ENCODE assay signal across 25 cellular contexts in genomic region chr16:80991792-80992430, GRCh38. TPM values are rescaled to one million over a fixed set of nuclear protein-coding genes. Genes with fewer than 3 reads are reported as not detected.
A peak's percentile ranks its signal among the peaks of the same experiment; 100 is the strongest.
DNase-seq lines count a peak whose midpoint lies in the region; ATAC-seq, FAIRE-seq and TF ChIP-seq lines count a peak whose summit lies in the region.
"Had no signal": no experiment of that assay in that cellular context is flagged by ENCODE, and none has a peak within 500 bp of the region (broad histone marks: within the 10 kb centered on the region; RNA-seq: fewer than 3 reads in every experiment).

No MANE protein-coding gene starts in this region.

- H3K36me3 ChIP-seq in Caco-2 (ENCODE audit: control insufficient read depth, insufficient read depth, low read length) (0 out of 2 replicates have a peak, but pooled peaks cover 1% of the 10 kb centered on the region), K562 (ENCODE audit: control insufficient read depth, insufficient read depth, low read length) (peaks cover 34% of the 10 kb centered on the region), right lobe of liver (no peaks in the 10 kb centered on the region), smooth muscle cell (ENCODE audit: low read depth) (no peaks in the 10 kb centered on the region)
- H3K36me3 ChIP-seq in CD4-positive, alpha-beta memory T cell (ENCODE audit: insufficient read depth, low read length), result peaks cover 9% of the 10 kb centered on the region
- H3K36me3 ChIP-seq: SJCRH30 had no signal

- intact Hi-C loops in Caco-2 (cut with micrococcal nuclease; ENCODE audit: unreplicated experiment), result no loop called here
- intact Hi-C loops in K562 (cut with micrococcal nuclease), result no loop called here
- intact Hi-C loops in right lobe of liver (cut with DNase I), result no loop called here
- intact Hi-C loops in CD4-positive, alpha-beta memory T cell (cut with micrococcal nuclease), result no loop called here

- no peak for FAIRE-seq in K562 (lab: Jason Lieb, UNC)
- FAIRE-seq: D721Med, GM18507 had no signal

- CTCF ChIA-PET in Caco-2 (lab: Charles Lee), result no interaction called here
- CTCF ChIA-PET in K562 (lab: Yijun Ruan, JAX; ENCODE audit: low intra/inter-chr PET ratio), result no interaction called here
- CTCF ChIA-PET in CD4-positive, alpha-beta memory T cell (lab: Charles Lee; ENCODE audit: partially characterized antibody), result interaction anchor here (2.8 kb wide), 1 partner anchor 13 kb away, joined by 19 read pairs; the partner anchor contains the start of genes CENPN and CMC2

- H3K27me3 ChIP-seq in Caco-2 (replicated peaks; ENCODE audit: control insufficient read depth, insufficient read depth, low read length) (no peaks in the 10 kb centered on the region), K562 (ENCODE audit: control insufficient read depth in 2 of 2, insufficient read depth in 2 of 2, low read length in 2 of 2) (no peaks in the 10 kb centered on the region), right lobe of liver (no peaks in the 10 kb centered on the region), smooth muscle cell (ENCODE audit: low read depth) (no peaks in the 10 kb centered on the region)
- H3K27me3 ChIP-seq in CD4-positive, alpha-beta memory T cell (ENCODE audit: insufficient read depth, low read length), result no peaks in the 10 kb centered on the region
- H3K27me3 ChIP-seq: SJCRH30 had no signal

- TF ChIP-seq RAD21 in K562 (CRISPR knock-in tag; conservative IDR thresholded peaks at IDR 0.05 in 1 of 2, IDR thresholded peaks at IDR 0.05 in 1 of 2), result no peak

- H3K4me2 ChIP-seq in K562 (ENCODE audit: insufficient read depth, low read length) (no peak overlapping the region), smooth muscle cell (peak overlapping the region; percentile 83)

- no peaks in the 10 kb centered on the region for H3K9me3 Mint-ChIP-seq in Caco-2 (ENCODE audit: unreplicated experiment)
- H3K9me3 Mint-ChIP-seq in CD4-positive, alpha-beta memory T cell, result no peaks in the 10 kb centered on the region
- H3K9me3 Mint-ChIP-seq in naive thymus-derived CD8-positive, alpha-beta T cell, result no peaks in the 10 kb centered on the region
- H3K9me3 Mint-ChIP-seq: CD14-positive monocyte, IgD-negative memory B cell, T-cell had no signal

- no peak for TF ChIP-seq CTCF in Caco-2 (IDR thresholded peaks at IDR 0.05; ENCODE audit: insufficient read depth in 1 of 2, low read depth in 1 of 2, low read length in 1 of 2, severe bottlenecking in 1 of 2, unreplicated experiment in 1 of 2)
- TF ChIP-seq CTCF in K562 (IDR thresholded peaks at IDR 0.05 in 2 of 3, conservative IDR thresholded peaks at IDR 0.05 in 1 of 3; ENCODE audit: insufficient read depth in 2 of 3, low read depth in 1 of 3, low read length in 3 of 3), result no peak
- no peak for TF ChIP-seq CTCF in right lobe of liver (IDR thresholded peaks at IDR 0.05)
- TF ChIP-seq CTCF in smooth muscle cell (IDR thresholded peaks at IDR 0.05; ENCODE audit: borderline replicate concordance, insufficient read depth, poor library complexity, severe bottlenecking), result no peak

- BruUV-seq in Caco-2 (replicated peaks; lab: Mats Ljungman, UMichigan) (no TSS peak), K562 (replicated peaks; lab: Mats Ljungman, UMichigan) (no TSS peak)

- no peaks in the 10 kb centered on the region for H3K27me3 Mint-ChIP-seq in Caco-2 (ENCODE audit: insufficient read depth, unreplicated experiment)
- H3K27me3 Mint-ChIP-seq in CD4-positive, alpha-beta memory T cell, result no peaks in the 10 kb centered on the region
- H3K27me3 Mint-ChIP-seq in naive thymus-derived CD8-positive, alpha-beta T cell, result no peaks in the 10 kb centered on the region
- H3K27me3 Mint-ChIP-seq: B cell, IgD-negative memory B cell, T-cell had no signal

- H3K27ac ChIP-seq in K562 (ENCODE audit: extremely low read depth, low read depth, low read length), result no peak overlapping the region
- peak overlapping the region; percentile 14 to 91 (median 76) for H3K27ac ChIP-seq in right lobe of liver
- peak overlapping the region; percentile 99 for H3K27ac ChIP-seq in smooth muscle cell (ENCODE audit: low read depth)
- H3K27ac ChIP-seq in CD4-positive, alpha-beta memory T cell (ENCODE audit: low read depth, low read length), result no peak overlapping the region
- H3K27ac ChIP-seq: SJCRH30 had no signal

- DNase-seq in Caco-2 (no peak), K562 (ENCODE audit: extremely low read depth in 1 of 4, low spot score in 3 of 4) (no peak), right lobe of liver (no peak), smooth muscle cell (lab: John Stamatoyannopoulos, UW; ENCODE audit: unreplicated experiment) (no peak)
- no peak for DNase-seq in CD4-positive, alpha-beta memory T cell
- no peak for DNase-seq in naive thymus-derived CD8-positive, alpha-beta T cell
- DNase-seq: H7, NCI-H1092, NCI-H1436, NCI-H187, NCI-H2081 treated with DMSO at 0.1 percent for 48 hours, NCI-H2171, NCI-H345, NCI-H510A treated with DMSO at 0.1 percent for 48 hours, NCI-H748 treated with DMSO at 0.1 percent for 48 hours, PC-3, SJCRH30, T-cell had no signal

- WGBS in K562 (ENCODE audit: insufficient coverage, low coverage, missing lambda C conversion rate), result 56% methylated on average over 6 of the region's 6 CpGs
- whole genome bisulfite sequencing in right lobe of liver (ENCODE audit: insufficient coverage, low coverage, low lambda C conversion rate, missing lambda C conversion rate), result 29% methylated on average over 6 of the region's 6 CpGs
- 65% methylated on average over 6 of the region's 6 CpGs for WGBS in smooth muscle cell (ENCODE audit: low lambda C conversion rate)

- H2AFZ ChIP-seq in K562 (ENCODE audit: low read depth, low read length) (no peak overlapping the region), smooth muscle cell (ENCODE audit: low read depth) (no peak overlapping the region)

- peak overlapping the region; percentile 20 for H3K4me3 Mint-ChIP-seq in Caco-2 (ENCODE audit: unreplicated experiment)
- H3K4me3 Mint-ChIP-seq in CD4-positive, alpha-beta memory T cell, result no peak overlapping the region
- H3K4me3 Mint-ChIP-seq in naive thymus-derived CD8-positive, alpha-beta T cell, result no peak overlapping the region
- H3K4me3 Mint-ChIP-seq: B cell, CD14-positive monocyte, IgD-negative memory B cell, T-cell had no signal

- in situ Hi-C loops in K562 (cut with MboI), result no loop called here

- H3K4me1 Mint-ChIP-seq in Caco-2 (ENCODE audit: low read depth, unreplicated experiment), result peaks cover 63% of the 10 kb centered on the region
- H3K4me1 Mint-ChIP-seq in CD4-positive, alpha-beta memory T cell, result peaks cover 19 to 38% (median 32%) of the 10 kb centered on the region in 4 donors
- H3K4me1 Mint-ChIP-seq in naive thymus-derived CD8-positive, alpha-beta T cell, result peaks cover 21 to 48% (median 30%) of the 10 kb centered on the region in 4 donors

- no peak for ATAC-seq in K562
- ATAC-seq in right lobe of liver, result peak; percentile 72 to 84 (median 78)
- ATAC-seq in HG03175 (IDR thresholded peaks at IDR 0.05; ENCODE audit: unreplicated experiment), result no peak
- no peak for ATAC-seq in naive thymus-derived CD8-positive, alpha-beta T cell
- ATAC-seq: PC-3, Right ventricle myocardium inferior, T-cell had no signal

- H3K9ac ChIP-seq in K562 (ENCODE audit: insufficient read depth in 1 of 2, low read depth in 2 of 2, low read length in 2 of 2) (no peak overlapping the region), smooth muscle cell (ENCODE audit: low read depth) (peak overlapping the region; percentile 87)

- peaks cover 9% of the 10 kb centered on the region for H3F3A ChIP-seq in smooth muscle cell (ENCODE audit: low read depth)

- H3K9me3 ChIP-seq in Caco-2, result no peaks in the 10 kb centered on the region
- H3K9me3 ChIP-seq in K562 (replicated peaks; ENCODE audit: control insufficient read depth, insufficient read depth, low read depth, low read length), result no peaks in the 10 kb centered on the region
- no peaks in the 10 kb centered on the region for H3K9me3 ChIP-seq in right lobe of liver
- no peaks in the 10 kb centered on the region for H3K9me3 ChIP-seq in smooth muscle cell (replicated peaks; ENCODE audit: low read depth)
- no peaks in the 10 kb centered on the region for H3K9me3 ChIP-seq in CD4-positive, alpha-beta memory T cell (ENCODE audit: control insufficient read depth in 1 of 2, low read length in 2 of 2)
- H3K9me3 ChIP-seq: SJCRH30 had no signal

- H3K36me3 Mint-ChIP-seq in Caco-2 (ENCODE audit: insufficient read depth, unreplicated experiment), result peaks cover 19% of the 10 kb centered on the region
- peaks cover 23 to 38% of the 10 kb centered on the region in 2 donors for H3K36me3 Mint-ChIP-seq in CD4-positive, alpha-beta memory T cell
- H3K36me3 Mint-ChIP-seq in naive thymus-derived CD8-positive, alpha-beta T cell, result peaks cover 0 to 60% (median 22%) of the 10 kb centered on the region in 3 donors

- POLR2A ChIA-PET in Caco-2 (lab: Charles Lee), result no interaction called here
- POLR2A ChIA-PET in K562 (lab: Yijun Ruan, JAX), result interaction anchor here (0.9 to 2.0 kb wide), 4 partner anchors 10 to 27 kb away, joined by 3 to 7 read pairs (median 4); no protein-coding TSS in a partner anchor
- POLR2A ChIA-PET in CD4-positive, alpha-beta memory T cell (lab: Charles Lee; ENCODE audit: partially characterized antibody), result no interaction called here
- POLR2A ChIA-PET in naive thymus-derived CD8-positive, alpha-beta T cell (lab: Charles Lee), result no interaction called here

- peak overlapping the region; percentile 91 for H3K27ac Mint-ChIP-seq in Caco-2 (ENCODE audit: unreplicated experiment)
- peak overlapping the region in 1 of 7 donors; percentile 49 for H3K27ac Mint-ChIP-seq in CD4-positive, alpha-beta memory T cell
- no peak overlapping the region for H3K27ac Mint-ChIP-seq in naive thymus-derived CD8-positive, alpha-beta T cell
- H3K27ac Mint-ChIP-seq: B cell, IgD-negative memory B cell, T-cell had no signal

- H4K20me1 ChIP-seq in K562 (replicated peaks; ENCODE audit: control insufficient read depth, insufficient read depth, low read length) (peaks cover 10% of the 10 kb centered on the region), smooth muscle cell (ENCODE audit: low read depth) (peaks cover 17% of the 10 kb centered on the region)

- TF ChIP-seq POLR2A in K562 (conservative IDR thresholded peaks at IDR 0.05) (no peak), right lobe of liver (IDR thresholded peaks at IDR 0.05) (no peak)

- peaks cover 49% of the 10 kb centered on the region for H3K4me1 ChIP-seq in Caco-2
- peaks cover 0 to 13% of the 10 kb centered on the region in 2 experiments; a peak in 2 of 5 replicates for H3K4me1 ChIP-seq in K562 (replicated peaks in 1 of 2; ENCODE audit: control insufficient read depth in 2 of 2, insufficient read depth in 2 of 2, low read length in 2 of 2)
- peaks cover 0 to 59% (median 19%) of the 10 kb centered on the region in 4 donors for H3K4me1 ChIP-seq in right lobe of liver
- H3K4me1 ChIP-seq in smooth muscle cell (ENCODE audit: low read depth), result peaks cover 11% of the 10 kb centered on the region
- H3K4me1 ChIP-seq in CD4-positive, alpha-beta memory T cell (ENCODE audit: insufficient read depth, low read length), result peaks cover 21% of the 10 kb centered on the region
- H3K4me1 ChIP-seq: SJCRH30 had no signal

- no peak for TF ChIP-seq EP300 in K562 (IDR thresholded peaks at IDR 0.05; ENCODE audit: low read length)

- H3K79me2 ChIP-seq in K562 (ENCODE audit: control insufficient read depth, insufficient read depth, low read length), result peaks cover 89% of the 10 kb centered on the region
- peaks cover 56% of the 10 kb centered on the region for H3K79me2 ChIP-seq in smooth muscle cell (ENCODE audit: low read depth)

- H3K4me3 ChIP-seq in Caco-2 (ENCODE audit: low read depth, low read length) (no peak overlapping the region), K562 (no peak overlapping the region), right lobe of liver (peak overlapping the region in 2 of 3 donors; percentile 5 to 19), smooth muscle cell (no peak overlapping the region)
- H3K4me3 ChIP-seq in CD4-positive, alpha-beta memory T cell (ENCODE audit: low read length in 2 of 2), result no peak overlapping the region
- H3K4me3 ChIP-seq: SJCRH30 had no signal

- H3K9me1 ChIP-seq in K562 (ENCODE audit: control insufficient read depth, insufficient read depth, low read length), result no peaks in the 10 kb centered on the region

RNA-seq across cellular contexts. Expression of gene CMC2, which starts 14.8 kb away (rescaled TPM):
- total RNA-seq in Caco-2 (2022) (94.1 and 101 TPM in 2 replicates), K562 (2014; rRNA removed) (122 and 192 TPM in 2 replicates), K562 (2014; rRNA removed; fragmentation: Illumina TruSeq; extraction: Trizol) (144 and 165 TPM in 2 replicates), K562 (2015; rRNA removed; fragmentation: Illumina TruSeq; extraction: Trizol) (124 and 143 TPM in 2 replicates), K562 (2021) (166 and 189 TPM in 2 replicates), right lobe of liver (10 to 100 TPM; 23.5 to 58.3 (median 42.1) TPM), smooth muscle cell (53.2 and 56.6 TPM in 2 replicates)
- total RNA-seq in K562 (2011; cell fraction: chromatin; rRNA removed; ENCODE audit: low replicate concordance), result 47.9 and 97.0 TPM in 2 replicates
- 47.9 and 67.9 TPM in 2 replicates for total RNA-seq in K562 (2011; cell fraction: nucleolus; rRNA removed)
- total RNA-seq in K562 (2011; cell fraction: nucleoplasm; rRNA removed), result 50.2 and 70.3 TPM in 2 replicates
- polyA plus RNA-seq in K562 (2011; rRNA removed) (224 and 304 TPM in 2 replicates), K562 (2014; fragmentation: Illumina TruSeq; extraction: Trizol) (172 and 255 TPM in 2 replicates), K562 (2014; fragmentation: Nextera tagmentation; extraction: Ambion mirVana) (100 to 1,000 TPM; 434 to 501 TPM), K562 (2014; rRNA removed) (230 and 250 TPM in 2 replicates), smooth muscle cell (95.5 and 110 TPM in 2 replicates)
- polyA plus RNA-seq in K562 (2011; cell fraction: cytosol; rRNA removed), result 185 and 294 TPM in 2 replicates
- 100 and 142 TPM in 2 replicates for polyA plus RNA-seq in K562 (2011; cell fraction: nucleus; rRNA removed)
- 144 and 242 TPM in 2 replicates for polyA plus RNA-seq in K562 (2012)
- 73.7 and 81.3 TPM in 2 replicates for polyA minus RNA-seq in K562 (2011; rRNA and poly(A)+ RNA removed)
- polyA minus RNA-seq in K562 (2011; cell fraction: cytosol; rRNA and poly(A)+ RNA removed), result 37.5 and 45.1 TPM in 2 replicates
- 59.8 and 62.9 TPM in 2 replicates for polyA minus RNA-seq in K562 (2011; cell fraction: nucleus; rRNA and poly(A)+ RNA removed)
- 10 to 100 TPM; 39.7 to 39.9 TPM for total RNA-seq in CD4-positive, alpha-beta memory T cell
- polyA plus RNA-seq in CD4-positive, alpha-beta memory T cell, result 100 to 1,000 TPM; 109 to 154 TPM
- total RNA-seq in naive thymus-derived CD8-positive, alpha-beta T cell, result 10 to 100 TPM; 21.1 to 25.0 TPM
- 10 to 100 TPM; 78.2 to 84.6 (median 80.2) TPM for polyA plus RNA-seq in naive thymus-derived CD8-positive, alpha-beta T cell

RNA-seq across cellular contexts. Expression of gene CENPN, which starts 15.1 kb away (rescaled TPM):
- total RNA-seq in Caco-2 (2022) (100 and 105 TPM in 2 replicates), K562 (2014; rRNA removed) (64.6 and 140 TPM in 2 replicates), K562 (2014; rRNA removed; fragmentation: Illumina TruSeq; extraction: Trizol) (161 and 186 TPM in 2 replicates), K562 (2015; rRNA removed; fragmentation: Illumina TruSeq; extraction: Trizol) (103 and 106 TPM in 2 replicates), K562 (2021) (87.6 and 92.3 TPM in 2 replicates), right lobe of liver (10 to 100 TPM in 1 of 6 experiments, 1 to 10 TPM in 5; 6.6 to 11.4 (median 7.9) TPM), smooth muscle cell (18.8 and 24.4 TPM in 2 replicates)
- 44.6 and 60.6 TPM in 2 replicates for total RNA-seq in K562 (2011; cell fraction: chromatin; rRNA removed; ENCODE audit: low replicate concordance)
- total RNA-seq in K562 (2011; cell fraction: nucleolus; rRNA removed), result 31.3 and 39.4 TPM in 2 replicates
- 28.4 and 36.6 TPM in 2 replicates for total RNA-seq in K562 (2011; cell fraction: nucleoplasm; rRNA removed)
- polyA plus RNA-seq in K562 (2011; rRNA removed) (95.8 and 123 TPM in 2 replicates), K562 (2014; fragmentation: Illumina TruSeq; extraction: Trizol) (140 and 158 TPM in 2 replicates), K562 (2014; fragmentation: Nextera tagmentation; extraction: Ambion mirVana) (100 to 1,000 TPM; 343 to 384 TPM), K562 (2014; rRNA removed) (209 and 279 TPM in 2 replicates), smooth muscle cell (14.2 and 25.1 TPM in 2 replicates)
- polyA plus RNA-seq in K562 (2011; cell fraction: cytosol; rRNA removed), result 36.0 and 53.1 TPM in 2 replicates
- 27.2 and 47.1 TPM in 2 replicates for polyA plus RNA-seq in K562 (2011; cell fraction: nucleus; rRNA removed)
- 92.4 and 304 TPM in 2 replicates for polyA plus RNA-seq in K562 (2012)
- polyA minus RNA-seq in K562 (2011; rRNA and poly(A)+ RNA removed), result 92.7 and 93.9 TPM in 2 replicates
- 42.0 and 48.2 TPM in 2 replicates for polyA minus RNA-seq in K562 (2011; cell fraction: cytosol; rRNA and poly(A)+ RNA removed)
- 28.3 and 30.8 TPM in 2 replicates for polyA minus RNA-seq in K562 (2011; cell fraction: nucleus; rRNA and poly(A)+ RNA removed)
- 1 to 10 TPM; 3.4 to 4.0 TPM for total RNA-seq in CD4-positive, alpha-beta memory T cell
- polyA plus RNA-seq in CD4-positive, alpha-beta memory T cell, result 1 to 10 TPM; 2.9 to 3.9 TPM
- total RNA-seq in naive thymus-derived CD8-positive, alpha-beta T cell, result 1 to 10 TPM; 1.4 to 4.0 TPM
- polyA plus RNA-seq in naive thymus-derived CD8-positive, alpha-beta T cell, result 1 to 10 TPM; 1.7 to 4.5 (median 3.0) TPM

RNA-seq across cellular contexts. Expression of gene ATMIN, which starts 43.7 kb away (rescaled TPM):
- total RNA-seq in Caco-2 (2022) (53.0 and 54.5 TPM in 2 replicates), K562 (2014; rRNA removed) (16.5 and 20.5 TPM in 2 replicates), K562 (2014; rRNA removed; fragmentation: Illumina TruSeq; extraction: Trizol) (35.3 and 38.8 TPM in 2 replicates), K562 (2015; rRNA removed; fragmentation: Illumina TruSeq; extraction: Trizol) (39.4 and 40.9 TPM in 2 replicates), K562 (2021) (22.5 and 23.4 TPM in 2 replicates), right lobe of liver (10 to 100 TPM; 12.8 to 15.5 (median 14.6) TPM), smooth muscle cell (35.4 and 38.3 TPM in 2 replicates)
- total RNA-seq in K562 (2011; cell fraction: chromatin; rRNA removed; ENCODE audit: low replicate concordance), result 22.3 and 56.7 TPM in 2 replicates
- 18.6 and 19.5 TPM in 2 replicates for total RNA-seq in K562 (2011; cell fraction: nucleolus; rRNA removed)
- 27.1 and 32.0 TPM in 2 replicates for total RNA-seq in K562 (2011; cell fraction: nucleoplasm; rRNA removed)
- polyA plus RNA-seq in K562 (2011; rRNA removed) (21.3 and 29.2 TPM in 2 replicates), K562 (2014; fragmentation: Illumina TruSeq; extraction: Trizol) (28.1 and 31.3 TPM in 2 replicates), K562 (2014; fragmentation: Nextera tagmentation; extraction: Ambion mirVana) (1 to 10 TPM; 6.7 to 7.8 TPM), K562 (2014; rRNA removed) (15.3 and 19.3 TPM in 2 replicates), smooth muscle cell (28.7 and 29.5 TPM in 2 replicates)
- 12.2 and 16.4 TPM in 2 replicates for polyA plus RNA-seq in K562 (2011; cell fraction: cytosol; rRNA removed)
- 16.4 and 17.0 TPM in 2 replicates for polyA plus RNA-seq in K562 (2011; cell fraction: nucleus; rRNA removed)
- 13.7 and 17.9 TPM in 2 replicates for polyA plus RNA-seq in K562 (2012)
- polyA minus RNA-seq in K562 (2011; rRNA and poly(A)+ RNA removed), result 32.5 and 37.6 TPM in 2 replicates
- polyA minus RNA-seq in K562 (2011; cell fraction: cytosol; rRNA and poly(A)+ RNA removed), result 8.8 and 16.4 TPM in 2 replicates
- polyA minus RNA-seq in K562 (2011; cell fraction: nucleus; rRNA and poly(A)+ RNA removed), result 13.1 and 24.1 TPM in 2 replicates
- 10 to 100 TPM; 39.3 to 45.4 TPM for total RNA-seq in CD4-positive, alpha-beta memory T cell
- polyA plus RNA-seq in CD4-positive, alpha-beta memory T cell, result 10 to 100 TPM; 26.1 to 46.3 TPM
- total RNA-seq in naive thymus-derived CD8-positive, alpha-beta T cell, result 10 to 100 TPM; 40.5 to 48.1 TPM
- polyA plus RNA-seq in naive thymus-derived CD8-positive, alpha-beta T cell, result 10 to 100 TPM; 21.6 to 41.4 (median 27.7) TPM

Comparison
In these comparisons a context has a peak if more than half of its experiments do, and no peak if none do; other contexts are left out.
1. H3K4me3 ChIP-seq: peak in right lobe of liver (2 of 3); none in Caco-2 (single experiment), K562 (single experiment), smooth muscle cell (single experiment) and CD4-positive, alpha-beta memory T cell (0 of 2).
2. ATAC-seq: peak in right lobe of liver (4 of 4); none in K562 (single experiment), HG03175 (single experiment) and naive thymus-derived CD8-positive, alpha-beta T cell (0 of 2).
3. H3K27ac ChIP-seq: peak in right lobe of liver (3 of 3) and smooth muscle cell (single experiment); none in K562 (single experiment) and CD4-positive, alpha-beta memory T cell (single experiment).